14 cellular contexts compared by ENCODE assay signal in the genomic region with DNA sequence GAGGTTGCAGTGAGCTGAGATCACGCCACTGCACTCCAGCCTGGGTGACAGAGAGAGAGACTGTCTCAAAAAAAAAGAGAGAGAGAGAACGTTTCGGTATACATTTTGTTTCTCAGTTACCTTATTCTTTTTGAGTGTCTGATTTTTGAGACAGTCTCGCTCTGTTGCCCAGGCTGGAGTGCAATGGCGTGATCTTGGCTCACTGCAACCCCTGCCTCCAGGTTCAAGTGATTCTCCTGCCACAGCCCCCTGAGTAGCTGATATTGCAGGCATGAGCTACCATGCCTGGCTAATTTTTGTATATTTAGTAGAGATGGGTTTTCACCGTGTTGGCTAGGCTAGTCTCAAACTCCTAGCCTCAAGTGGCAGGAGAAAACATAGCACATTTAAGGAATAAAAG. TPM values are rescaled to one million over a fixed set of nuclear protein-coding genes. Genes with fewer than 3 reads are reported as not detected.
"Had no signal": no experiment of that assay in that cellular context is flagged by ENCODE, and none has a peak within 500 bp of the region (broad histone marks: within the 10 kb centered on the region; RNA-seq: fewer than 3 reads in every experiment).

No MANE protein-coding gene starts in this region.

RNA-seq across cellular contexts. Expression of gene POU1F1, which starts 28.2 kb away (rescaled TPM):
- total RNA-seq: stomach, subcutaneous adipose tissue, suprapubic skin, temporal lobe, testis, thoracic aorta, tibial nerve, transverse colon, upper lobe of left lung, upper lobe of right lung, ureter, urinary bladder, uterus, vagina had no signal
- polyA plus RNA-seq: stomach, urinary bladder had no signal
